Comparison of ENCODE assay signal across 1 cellular context in genomic region chr22:35103756-35104155, GRCh38.
TF ChIP-seq lines count a peak whose summit lies in the region.

No MANE protein-coding gene starts in this region.

TF ChIP-seq in GM12878, 131 proteins besides CTCF, POLR2A, EP300 and RAD21 (continued from another document):
- no peak for TF ChIP-seq NRF1 (conservative IDR thresholded peaks at IDR 0.05; ENCODE audit: low read depth, low read length)
- no peak for TF ChIP-seq IKZF1 (conservative IDR thresholded peaks at IDR 0.05)
- TF ChIP-seq RUNX3 (IDR thresholded peaks at IDR 0.05; ENCODE audit: low read length) = no peak
- TF ChIP-seq MTA3 (IDR thresholded peaks at IDR 0.05; ENCODE audit: borderline replicate concordance, low read length) = no peak
- no peak for TF ChIP-seq IRF5 (IDR thresholded peaks at IDR 0.05; ENCODE audit: borderline replicate concordance)
- TF ChIP-seq SREBF2 (IDR thresholded peaks at IDR 0.05; ENCODE audit: low read length) = no peak
- no peak for TF ChIP-seq RELA (IDR thresholded peaks at IDR 0.05; ENCODE audit: borderline replicate concordance, partially characterized antibody)
- TF ChIP-seq MAX (IDR thresholded peaks at IDR 0.05; ENCODE audit: low read depth, low read length) = no peak
- no peak for TF ChIP-seq ZBTB40 (IDR thresholded peaks at IDR 0.05; ENCODE audit: borderline replicate concordance)
